ENCODE assay signal across 9 cellular contexts in genomic region chr9:78239506-78239905, GRCh38. TPM values are rescaled to one million over a fixed set of nuclear protein-coding genes. Genes with fewer than 3 reads are reported as not detected.
DNase-seq lines count a peak whose midpoint lies in the region; ATAC-seq and TF ChIP-seq lines count a peak whose summit lies in the region.
"Had no signal": no experiment of that assay in that cellular context is flagged by ENCODE, and none has a peak within 500 bp of the region (broad histone marks: within the 10 kb centered on the region; RNA-seq: fewer than 3 reads in every experiment).

No MANE protein-coding gene starts in this region.

- in situ Hi-C loops in transverse colon (cut with MboI; ENCODE audit: low pct_ligation_motif_present in 1 of 4, low pct_unique_long_range_greater_than_20kb in 1 of 4, low sequenced_read_pairs in 3 of 4), result no loop called here

- no peak for TF ChIP-seq POLR2A in transverse colon (IDR thresholded peaks at IDR 0.05)

- peak; percentile 20 for DNase-seq in activated CD4-positive, alpha-beta T cell treated with anti-CD3 and anti-CD28 coated beads for 36 hours
- DNase-seq in activated CD4-positive, alpha-beta T cell treated with anti-CD3 and anti-CD28 coated beads for 4 hours, result no peak
- DNase-seq in T-helper 17 cell, result no peak
- DNase-seq in iPS-NIHi7 (ENCODE audit: extremely low spot score), result peak; percentile 40
- DNase-seq in transverse colon, result peak; percentile 65
- no peak for DNase-seq in Kasumi-1 (lab: John Stamatoyannopoulos, UW)
- DNase-seq in NCI-H187 treated with DMSO at 0.1 percent for 48 hours (lab: John Stamatoyannopoulos, UW), result no peak
- DNase-seq: AML-193 had no signal

- CTCF ChIA-PET in activated CD4-positive, alpha-beta T cell treated with anti-CD3 and anti-CD28 coated beads for 36 hours (lab: Charles Lee), result interaction anchor here (0.6 to 1.3 kb wide), 4 partner anchors 40 to 812 kb away, joined by 3 to 4 read pairs (median 3); no protein-coding TSS in a partner anchor

- no peak overlapping the region for H3K27ac ChIP-seq in transverse colon

- no peak overlapping the region for H3K4me3 Mint-ChIP-seq in activated CD4-positive, alpha-beta T cell treated with anti-CD3 and anti-CD28 coated beads for 36 hours
- peak overlapping the region; percentile 41 for H3K4me3 Mint-ChIP-seq in T-helper 17 cell

- H3K4me3 ChIP-seq in transverse colon, result no peak overlapping the region

- no peaks in the 10 kb centered on the region for H3K27me3 Mint-ChIP-seq in activated CD4-positive, alpha-beta T cell treated with anti-CD3 and anti-CD28 coated beads for 36 hours
- H3K27me3 Mint-ChIP-seq in T-helper 17 cell, result no peaks in the 10 kb centered on the region

- H3K4me1 Mint-ChIP-seq in activated CD4-positive, alpha-beta T cell treated with anti-CD3 and anti-CD28 coated beads for 36 hours, result peaks cover 40% of the 10 kb centered on the region
- H3K4me1 Mint-ChIP-seq in T-helper 17 cell, result peaks cover 46% of the 10 kb centered on the region

- peak; percentile 21 to 45 (median 31) for TF ChIP-seq CTCF in transverse colon (IDR thresholded peaks at IDR 0.05)

- peak overlapping the region; percentile 16 for H3K27ac Mint-ChIP-seq in activated CD4-positive, alpha-beta T cell treated with anti-CD3 and anti-CD28 coated beads for 36 hours
- peak overlapping the region; percentile 49 for H3K27ac Mint-ChIP-seq in T-helper 17 cell

- H3K36me3 ChIP-seq in transverse colon, result no peaks in the 10 kb centered on the region

- no peaks in the 10 kb centered on the region for H3K27me3 ChIP-seq in transverse colon

- H3K4me1 ChIP-seq in transverse colon, result peaks cover 0 to 14% (median 6%) of the 10 kb centered on the region in 4 donors

- intact Hi-C loops in activated CD4-positive, alpha-beta T cell treated with anti-CD3 and anti-CD28 coated beads for 36 hours (cut with DNase I, micrococcal nuclease), result loop anchor here (5.0 kb wide), 4 partner anchors 107 to 1333 kb away; partner anchors contain the start of genes TLE4 (in 1 of the 2) and VPS13A (in 1 of the 2)
- intact Hi-C loops in transverse colon (cut with DNase I; ENCODE audit: low total_unique reads), result no loop called here

- POLR2A ChIA-PET in activated CD4-positive, alpha-beta T cell treated with anti-CD3 and anti-CD28 coated beads for 36 hours (lab: Charles Lee), result no interaction called here

- H3K9me3 ChIP-seq in T-helper 17 cell (ENCODE audit: control insufficient read depth, low read length, poor library complexity, severe bottlenecking) (no peaks in the 10 kb centered on the region), transverse colon (no peaks in the 10 kb centered on the region)

- 47 to 70% methylated on average over 4 to 5 of the region's 5 CpGs for WGBS in transverse colon (ENCODE audit: low coverage in 1 of 2), 2 donors

- TF ChIP-seq EP300 in transverse colon (IDR thresholded peaks at IDR 0.05; ENCODE audit: low read depth), result no peak

- no peaks in the 10 kb centered on the region for H3K9me3 Mint-ChIP-seq in activated CD4-positive, alpha-beta T cell treated with anti-CD3 and anti-CD28 coated beads for 36 hours (ENCODE audit: low read depth)

- ATAC-seq in activated CD4-positive, alpha-beta T cell treated with anti-CD3 and anti-CD28 coated beads for 36 hours, result no peak
- ATAC-seq in T-helper 17 cell (no peak), GM21515 (IDR thresholded peaks at IDR 0.05; ENCODE audit: unreplicated experiment) (no peak)

- peaks cover 30% of the 10 kb centered on the region for H3K36me3 Mint-ChIP-seq in activated CD4-positive, alpha-beta T cell treated with anti-CD3 and anti-CD28 coated beads for 36 hours (ENCODE audit: low read depth)
- H3K36me3 Mint-ChIP-seq in T-helper 17 cell (ENCODE audit: low read depth), result peaks cover 4% of the 10 kb centered on the region

RNA-seq across cellular contexts. Expression of gene CEP78, which starts 3.6 kb away (rescaled TPM):
- 10 to 100 TPM; 35.0 to 39.2 TPM for total RNA-seq in activated CD4-positive, alpha-beta T cell treated with anti-CD3 and anti-CD28 coated beads for 36 hours
- total RNA-seq in T-helper 17 cell (10 to 100 TPM; 16.4 to 18.9 TPM), transverse colon (1 to 10 TPM; 2.6 to 7.3 (median 4.3) TPM)

RNA-seq across cellular contexts. Expression of gene PSAT1, which starts 57.4 kb away (rescaled TPM):
- total RNA-seq in activated CD4-positive, alpha-beta T cell treated with anti-CD3 and anti-CD28 coated beads for 36 hours, result 100 to 1,000 TPM; 145 to 190 TPM
- total RNA-seq in T-helper 17 cell (1 to 10 TPM; 1.5 to 1.6 TPM), transverse colon (1 to 10 TPM in 3 of 4 donors, not detected in 1; 1.6 to 3.5 (median 2.3) TPM)

Comparison
In these comparisons a context has a peak if more than half of its experiments do, and no peak if none do; other contexts are left out.
1. DNase-seq: peak in activated CD4-positive, alpha-beta T cell treated with anti-CD3 and anti-CD28 coated beads for 36 hours (single experiment), iPS-NIHi7 (single experiment) and transverse colon (single experiment); none in activated CD4-positive, alpha-beta T cell treated with anti-CD3 and anti-CD28 coated beads for 4 hours (0 of 2), T-helper 17 cell (0 of 3), Kasumi-1 (0 of 2) and NCI-H187 treated with DMSO at 0.1 percent for 48 hours (single experiment).
2. RNA of gene PSAT1, which starts 57.4 kb away (total RNA-seq): 145 to 190 TPM in activated CD4-positive, alpha-beta T cell treated with anti-CD3 and anti-CD28 coated beads for 36 hours; 1.6 to 3.5 TPM in transverse colon and 1.5 to 1.6 TPM in T-helper 17 cell; every median in the first group is over 10 times any median in the second.